ENCODE assay signal across 8 cellular contexts in the genomic region with DNA sequence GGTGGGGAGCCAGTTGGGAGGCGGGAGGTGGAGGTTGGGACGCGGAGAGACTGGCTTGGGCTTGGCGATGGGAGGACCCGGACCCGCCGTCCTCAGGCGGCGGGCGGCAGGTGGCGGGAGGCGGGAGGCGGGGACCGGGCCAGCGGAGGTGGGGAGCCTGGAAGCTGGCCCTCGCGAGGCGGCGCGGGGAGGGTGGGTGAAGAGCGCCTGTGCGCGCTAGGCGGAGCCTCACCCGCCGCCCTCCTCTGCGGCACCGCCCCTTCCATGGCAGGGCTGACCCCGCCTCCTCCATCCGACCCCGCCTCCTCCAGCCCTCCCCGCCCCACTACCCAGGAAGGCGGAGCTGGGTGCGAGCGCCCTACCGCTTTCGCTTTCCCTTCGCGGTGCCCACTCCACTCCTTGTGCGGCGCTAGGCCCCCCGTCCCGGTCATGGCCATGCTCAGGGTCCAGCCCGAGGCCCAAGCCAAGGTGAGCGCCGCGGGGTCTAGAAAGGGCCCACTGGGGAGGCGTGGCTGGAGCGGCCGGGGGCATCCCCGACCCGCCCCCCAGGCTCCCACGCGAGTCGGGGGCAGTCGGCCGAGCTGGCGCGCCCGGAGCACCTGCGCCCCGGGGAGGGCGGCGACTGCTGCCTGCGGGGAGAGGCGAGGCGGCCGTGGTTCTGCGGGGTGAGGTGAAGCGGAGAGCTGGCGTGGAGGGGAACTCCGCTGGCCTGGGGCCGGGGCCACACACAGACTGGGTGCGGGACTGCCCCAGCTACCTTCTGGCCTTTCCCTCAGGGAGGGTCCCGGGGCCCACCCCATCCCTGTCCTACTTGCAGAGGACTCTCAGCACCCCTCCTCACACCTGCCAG. TPM values are rescaled to one million over a fixed set of nuclear protein-coding genes. Genes with fewer than 3 reads are reported as not detected.
DNase-seq lines count a peak whose midpoint lies in the region; ATAC-seq and TF ChIP-seq lines count a peak whose summit lies in the region.

TSS of gene PSME1 (plus strand) at position 361 of the 850 bp plus-strand sequence. CDS start at position 430, 69 bp downstream.

- CTCF ChIA-PET in AG04450 (lab: Charles Lee), result interaction anchor here (0.6 to 2.4 kb wide), 4 partner anchors 21 to 125 kb away, joined by 3 to 11 read pairs (median 4); partner anchors contain the start of gene IRF9

- TF ChIP-seq CTCF in AG04450 (IDR thresholded peaks at IDR 0.05; ENCODE audit: low read depth, low read length), result no peak

- POLR2A ChIA-PET in AG04450 (lab: Yijun Ruan, JAX), result interaction anchor here (0.5 to 1.7 kb wide), 6 partner anchors 10 to 77 kb away, joined by 3 to 12 read pairs (median 4); partner anchors contain the start of genes CHMP4A, DCAF11, IRF9 and NRL

- DNase-seq in AG04450 (ENCODE audit: low read depth, low spot score) (peak; percentile 59), NCI-H226 (peak; percentile 72), caudate nucleus (lab: John Stamatoyannopoulos, UW) (peak; percentile 25 to 96 (median 88)), islet precursor cell (peak; percentile 94)
- peak; percentile 89 to 92 (median 91) for DNase-seq in activated CD4-positive, CD25-positive, alpha-beta regulatory T cell (lab: John Stamatoyannopoulos, UW)
- DNase-seq in stimulated activated CD4-positive, alpha-beta T cell treated with anti-CD3 and anti-CD28 coated beads, Interleukin-12 subunit alpha, Interleukin-12 subunit beta, amount 100 ng/mL, for 48 hours (ENCODE audit: low read depth in 2 of 3, low spot score in 1 of 3), result peak; percentile 92 to 97 (median 93)

- ATAC-seq in GM18909 (IDR thresholded peaks at IDR 0.05; ENCODE audit: poor library complexity, unreplicated experiment) (peak; percentile 87), HG03159 (IDR thresholded peaks at IDR 0.05; ENCODE audit: unreplicated experiment) (peak; percentile 81)

- H3K27me3 ChIP-seq in AG04450 (ENCODE audit: control insufficient read depth, insufficient read depth, low read length), result no peaks in the 10 kb centered on the region

- peak within 1 kb of the TSS; percentile 80 for H3K4me3 ChIP-seq in AG04450 (ENCODE audit: low read depth, low read length)

- no peaks in the 10 kb centered on the region for H3K9me3 ChIP-seq in AG04450 (ENCODE audit: control insufficient read depth, insufficient read depth, low read length)

- no peak within 1 kb of the TSS for H3K27ac ChIP-seq in AG04450 (ENCODE audit: low read depth, low read length)
- peak within 1 kb of the TSS; percentile 91 for H3K27ac ChIP-seq in caudate nucleus (ENCODE audit: low read depth, low read length)

RNA-seq across cellular contexts. Expression of gene PSME1, which starts in this region (rescaled TPM):
- polyA plus RNA-seq in AG04450 (2011; rRNA removed), result 80.0 and 94.9 TPM in 2 replicates
- 32.6 and 37.8 TPM in 2 replicates for polyA minus RNA-seq in AG04450 (2011; rRNA and poly(A)+ RNA removed)
